Comparison of ENCODE assay signal across 1 cellular context in the genomic region with DNA sequence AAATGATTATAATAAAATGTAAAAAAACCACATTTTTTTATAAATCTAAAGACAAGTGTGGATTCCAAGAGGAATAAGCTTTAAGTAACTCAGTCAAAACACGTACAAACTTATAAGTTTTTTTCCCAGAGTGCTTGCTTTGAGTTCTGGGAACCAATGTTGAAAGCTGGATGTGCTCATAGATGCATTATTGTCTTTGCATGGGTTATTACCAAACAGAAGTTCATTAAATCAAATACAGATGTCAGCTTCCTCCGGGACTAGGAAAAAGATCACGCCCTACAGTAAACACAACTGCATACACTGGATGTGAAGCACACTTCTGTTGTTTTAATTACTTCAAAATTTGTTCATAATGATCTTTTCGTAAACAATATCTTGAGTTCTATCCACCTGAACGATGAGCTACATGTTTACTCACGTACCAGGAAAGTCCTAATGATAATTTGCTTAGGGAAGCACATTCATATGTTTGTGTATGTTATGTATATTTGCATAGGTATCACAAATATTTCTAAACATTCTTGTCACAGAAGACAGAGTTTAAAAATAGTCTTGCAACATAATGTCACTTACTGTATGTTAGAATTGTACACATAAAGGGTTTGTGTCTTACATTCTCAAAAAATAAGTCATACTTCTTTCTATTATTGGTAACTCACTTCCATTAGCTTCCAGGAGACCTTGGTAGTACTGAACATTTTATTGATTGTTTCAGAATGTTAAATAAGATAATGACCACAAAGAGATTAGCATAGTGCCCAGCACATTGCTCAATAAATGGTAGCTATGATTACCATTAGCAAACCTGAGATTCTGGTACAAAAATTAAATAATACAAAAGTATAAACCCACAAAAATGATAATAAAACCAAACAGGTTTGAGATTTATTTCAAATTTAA.
TF ChIP-seq lines count a peak whose summit lies in the region.

No MANE protein-coding gene starts in this region.

TF ChIP-seq in GM12878, 131 proteins besides CTCF, POLR2A, EP300 and RAD21:
- TF ChIP-seq, protein P1, sequence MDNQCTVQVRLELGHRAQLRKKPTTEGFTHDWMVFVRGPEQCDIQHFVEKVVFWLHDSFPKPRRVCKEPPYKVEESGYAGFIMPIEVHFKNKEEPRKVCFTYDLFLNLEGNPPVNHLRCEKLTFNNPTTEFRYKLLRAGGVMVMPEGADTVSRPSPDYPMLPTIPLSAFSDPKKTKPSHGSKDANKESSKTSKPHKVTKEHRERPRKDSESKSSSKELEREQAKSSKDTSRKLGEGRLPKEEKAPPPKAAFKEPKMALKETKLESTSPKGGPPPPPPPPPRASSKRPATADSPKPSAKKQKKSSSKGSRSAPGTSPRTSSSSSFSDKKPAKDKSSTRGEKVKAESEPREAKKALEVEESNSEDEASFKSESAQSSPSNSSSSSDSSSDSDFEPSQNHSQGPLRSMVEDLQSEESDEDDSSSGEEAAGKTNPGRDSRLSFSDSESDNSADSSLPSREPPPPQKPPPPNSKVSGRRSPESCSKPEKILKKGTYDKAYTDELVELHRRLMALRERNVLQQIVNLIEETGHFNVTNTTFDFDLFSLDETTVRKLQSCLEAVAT (IDR thresholded peaks at IDR 0.05): no peak
- TF ChIP-seq SP1 (IDR thresholded peaks at IDR 0.05; ENCODE audit: low read depth, low read length) (no peak), NR2C1 (IDR thresholded peaks at IDR 0.05) (no peak), SIN3A (IDR thresholded peaks at IDR 0.05; ENCODE audit: low read depth, low read length) (no peak), NFYA (IDR thresholded peaks at IDR 0.05; ENCODE audit: borderline replicate concordance, low read depth, low read length) (no peak), CEBPB (IDR thresholded peaks at IDR 0.05; ENCODE audit: borderline replicate concordance in 1 of 2, low read depth in 2 of 2, low read length in 2 of 2) (no peak), JUNB (IDR thresholded peaks at IDR 0.05) (no peak), PAX8 (IDR thresholded peaks at IDR 0.05) (no peak), RAD51 (IDR thresholded peaks at IDR 0.05) (no peak), LARP7 (IDR thresholded peaks at IDR 0.05) (no peak), IRF4 (IDR thresholded peaks at IDR 0.05; ENCODE audit: low read depth, low read length) (no peak), NBN (IDR thresholded peaks at IDR 0.05) (no peak), TCF3 (IDR thresholded peaks at IDR 0.05; ENCODE audit: borderline replicate concordance, insufficient read depth, low read depth, low read length) (no peak), SRF (IDR thresholded peaks at IDR 0.05; ENCODE audit: low read depth in 2 of 2, low read length in 2 of 2) (no peak), NRF1 (conservative IDR thresholded peaks at IDR 0.05; ENCODE audit: low read depth, low read length) (no peak), POU2F2 (IDR thresholded peaks at IDR 0.05; ENCODE audit: borderline replicate concordance, low read depth, low read length) (no peak), CHD4 (IDR thresholded peaks at IDR 0.05) (no peak)
- TF ChIP-seq, protein P2, sequence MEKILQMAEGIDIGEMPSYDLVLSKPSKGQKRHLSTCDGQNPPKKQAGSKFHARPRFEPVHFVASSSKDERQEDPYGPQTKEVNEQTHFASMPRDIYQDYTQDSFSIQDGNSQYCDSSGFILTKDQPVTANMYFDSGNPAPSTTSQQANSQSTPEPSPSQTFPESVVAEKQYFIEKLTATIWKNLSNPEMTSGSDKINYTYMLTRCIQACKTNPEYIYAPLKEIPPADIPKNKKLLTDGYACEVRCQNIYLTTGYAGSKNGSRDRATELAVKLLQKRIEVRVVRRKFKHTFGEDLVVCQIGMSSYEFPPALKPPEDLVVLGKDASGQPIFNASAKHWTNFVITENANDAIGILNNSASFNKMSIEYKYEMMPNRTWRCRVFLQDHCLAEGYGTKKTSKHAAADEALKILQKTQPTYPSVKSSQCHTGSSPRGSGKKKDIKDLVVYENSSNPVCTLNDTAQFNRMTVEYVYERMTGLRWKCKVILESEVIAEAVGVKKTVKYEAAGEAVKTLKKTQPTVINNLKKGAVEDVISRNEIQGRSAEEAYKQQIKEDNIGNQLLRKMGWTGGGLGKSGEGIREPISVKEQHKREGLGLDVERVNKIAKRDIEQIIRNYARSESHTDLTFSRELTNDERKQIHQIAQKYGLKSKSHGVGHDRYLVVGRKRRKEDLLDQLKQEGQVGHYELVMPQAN (conservative IDR thresholded peaks at IDR 0.05): no peak
